1 cellular context compared by ENCODE assay signal in genomic region chr14:73851567-73852382, GRCh38.
TF ChIP-seq lines count a peak whose summit lies in the region.

PTGR2 (plus strand) TSS chr14:73851831; CDS start chr14:73858863, 7,032 bp downstream.

TF ChIP-seq in HepG2, 621 proteins besides CTCF, POLR2A, EP300 and RAD21 (continued from another document and continues in another):
- peak; percentile 25; the same call in 1 of the 2 replicates for TF ChIP-seq ZBTB46 (CRISPR knock-in tag; IDR thresholded peaks at IDR 0.05; ENCODE audit: borderline replicate concordance)
- peak; percentile 83; the same call in 1 of the 2 replicates for TF ChIP-seq ZFP37 (CRISPR knock-in tag; IDR thresholded peaks at IDR 0.05; ENCODE audit: borderline replicate concordance)
- no peak for TF ChIP-seq ZNF577 (CRISPR knock-in tag; IDR thresholded peaks at IDR 0.05; ENCODE audit: borderline replicate concordance, low read depth)
- TF ChIP-seq SNRNP70 (IDR thresholded peaks at IDR 0.05; ENCODE audit: low read depth, low read length): no peak
- no peak for TF ChIP-seq MZF1 (CRISPR knock-in tag; IDR thresholded peaks at IDR 0.05; ENCODE audit: borderline replicate concordance)
- TF ChIP-seq XBP1 (CRISPR knock-in tag; IDR thresholded peaks at IDR 0.05): no peak
- no peak for TF ChIP-seq ZMYM3 (CRISPR knock-in tag; IDR thresholded peaks at IDR 0.05)
- TF ChIP-seq ZNF292 (CRISPR knock-in tag; IDR thresholded peaks at IDR 0.05; ENCODE audit: borderline replicate concordance, low read depth): no peak
- no peak for TF ChIP-seq ISX (CRISPR knock-in tag; conservative IDR thresholded peaks at IDR 0.05)
- no peak; the same call in 1 of the 2 replicates for TF ChIP-seq ERF (CRISPR knock-in tag; IDR thresholded peaks at IDR 0.05)
- TF ChIP-seq ZNF629 (CRISPR knock-in tag; conservative IDR thresholded peaks at IDR 0.05): no peak
- 0 out of 2 replicates have a peak, but pooled peaks have one; percentile 16 for TF ChIP-seq ZNF263 (CRISPR knock-in tag; IDR thresholded peaks at IDR 0.05)
- no peak for TF ChIP-seq ZFP1 (CRISPR knock-in tag; IDR thresholded peaks at IDR 0.05)
- no peak for TF ChIP-seq EHMT2 (IDR thresholded peaks at IDR 0.05; ENCODE audit: borderline replicate concordance, low read depth, low read length)
- peak; percentile 40; the same call in 1 of the 2 replicates for TF ChIP-seq LCORL (IDR thresholded peaks at IDR 0.05)
- peak; percentile 77 for TF ChIP-seq LCORL (CRISPR knock-in tag; IDR thresholded peaks at IDR 0.05)
- TF ChIP-seq HMGA1 (CRISPR knock-in tag; conservative IDR thresholded peaks at IDR 0.05): no peak
- TF ChIP-seq E2F1 (CRISPR knock-in tag; IDR thresholded peaks at IDR 0.05): peak; percentile 79; the same call in 1 of the 2 replicates
- no peak for TF ChIP-seq ONECUT2 (CRISPR knock-in tag; IDR thresholded peaks at IDR 0.05)
- TF ChIP-seq TSC22D2 (CRISPR knock-in tag; IDR thresholded peaks at IDR 0.05; ENCODE audit: borderline replicate concordance): no peak
- no peak; the same call in 1 of the 2 replicates for TF ChIP-seq DR1 (CRISPR knock-in tag; IDR thresholded peaks at IDR 0.05)
- TF ChIP-seq ZNF280B (CRISPR knock-in tag; IDR thresholded peaks at IDR 0.05; ENCODE audit: borderline replicate concordance): no peak; the same call in 1 of the 2 replicates
- no peak for TF ChIP-seq ZNF660 (CRISPR knock-in tag; IDR thresholded peaks at IDR 0.05; ENCODE audit: borderline replicate concordance, low read depth)
- peak; percentile 54; the same call in 1 of the 2 replicates for TF ChIP-seq HNF1B (CRISPR knock-in tag; IDR thresholded peaks at IDR 0.05)
- peak; percentile 8; the same call in 1 of the 2 replicates for TF ChIP-seq BCL3 (CRISPR knock-in tag; IDR thresholded peaks at IDR 0.05)
- no peak for TF ChIP-seq JARID2 (CRISPR knock-in tag; IDR thresholded peaks at IDR 0.05; ENCODE audit: insufficient replicate concordance)
- peak; percentile 80 for TF ChIP-seq SPEN (CRISPR knock-in tag; IDR thresholded peaks at IDR 0.05; ENCODE audit: low read depth)
- no peak for TF ChIP-seq ZNF614 (CRISPR knock-in tag; IDR thresholded peaks at IDR 0.05; ENCODE audit: borderline replicate concordance)
- no peak for TF ChIP-seq STAT5B (CRISPR knock-in tag; IDR thresholded peaks at IDR 0.05)
- no peak for TF ChIP-seq CREM (IDR thresholded peaks at IDR 0.05)
- no peak for TF ChIP-seq CREM (CRISPR knock-in tag; IDR thresholded peaks at IDR 0.05)
- no peak for TF ChIP-seq SMARCE1 (IDR thresholded peaks at IDR 0.05; ENCODE audit: borderline replicate concordance)
- TF ChIP-seq REST (IDR thresholded peaks at IDR 0.05; ENCODE audit: borderline replicate concordance in 1 of 2, low read depth in 1 of 2, low read length in 2 of 2): peak in 1 of 2 experiments; percentile 15; a peak in 1 of 4 replicates
- TF ChIP-seq U2AF1 (optimal IDR thresholded peaks at IDR 0.05; ENCODE audit: low read depth, low read length): no peak
- no peak for TF ChIP-seq SMC3 (IDR thresholded peaks at IDR 0.05; ENCODE audit: low read length)
- TF ChIP-seq THAP9 (CRISPR knock-in tag; IDR thresholded peaks at IDR 0.05; ENCODE audit: borderline replicate concordance): peak; percentile 56; the same call in 1 of the 2 replicates
- TF ChIP-seq RCOR2 (CRISPR knock-in tag; IDR thresholded peaks at IDR 0.05): no peak
- TF ChIP-seq ZBTB42 (CRISPR knock-in tag; IDR thresholded peaks at IDR 0.05): no peak
- no peak for TF ChIP-seq PHF5A (CRISPR knock-in tag; IDR thresholded peaks at IDR 0.05; ENCODE audit: low read depth, unreplicated experiment)
- no peak for TF ChIP-seq SSRP1 (CRISPR knock-in tag; IDR thresholded peaks at IDR 0.05)
- peak; percentile 69; the same call in 1 of the 2 replicates for TF ChIP-seq RXRB (CRISPR knock-in tag; IDR thresholded peaks at IDR 0.05; ENCODE audit: borderline replicate concordance)
- TF ChIP-seq ZNF326 (CRISPR knock-in tag; IDR thresholded peaks at IDR 0.05; ENCODE audit: borderline replicate concordance): no peak
- peak; percentile 63 for TF ChIP-seq HOXA5 (CRISPR knock-in tag; IDR thresholded peaks at IDR 0.05)
- no peak for TF ChIP-seq ZNF317 (CRISPR knock-in tag; IDR thresholded peaks at IDR 0.05)
- no peak for TF ChIP-seq LRRFIP1 (CRISPR knock-in tag; conservative IDR thresholded peaks at IDR 0.05)
- no peak; the same call in 1 of the 2 replicates for TF ChIP-seq ZNF704 (CRISPR knock-in tag; IDR thresholded peaks at IDR 0.05; ENCODE audit: borderline replicate concordance)
